Comparison of ENCODE assay signal across 3 cellular contexts in genomic region chr6:3775386-3775785, GRCh38.
"Had no signal": no experiment of that assay in that cellular context is flagged by ENCODE, and none has a peak within 500 bp of the region (broad histone marks: within the 10 kb centered on the region; RNA-seq: fewer than 3 reads in every experiment).

No MANE protein-coding gene starts in this region.

- H3K4me3 ChIP-seq: GM12878 had no signal

- DNase-seq: GDM1, GF-D8 had no signal

- ATAC-seq: GM12878 had no signal
